ENCODE assay signal across 18 cellular contexts in the genomic region with DNA sequence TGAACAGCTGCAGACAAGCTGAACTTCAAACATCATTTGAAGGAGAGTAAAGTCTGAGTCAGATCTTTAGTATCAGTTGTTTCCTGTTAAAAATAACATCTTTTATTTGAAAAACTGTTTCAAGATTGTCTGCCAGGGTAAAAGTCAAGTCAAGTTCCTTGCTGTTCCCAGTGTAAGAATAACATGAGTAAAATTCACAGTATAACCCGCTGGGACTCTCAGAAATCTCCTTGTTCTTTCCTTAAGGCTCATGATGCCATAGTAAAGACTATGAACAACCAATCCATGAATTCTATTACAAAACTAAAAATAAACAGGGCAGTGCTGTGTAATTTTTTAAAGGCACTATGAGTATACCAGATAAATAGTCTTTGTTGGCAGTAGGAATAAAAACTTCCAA.
A peak's percentile ranks its signal among the peaks of the same experiment; 100 is the strongest.
DNase-seq lines count a peak whose midpoint lies in the region; ATAC-seq, FAIRE-seq and TF ChIP-seq lines count a peak whose summit lies in the region.
"Had no signal": no experiment of that assay in that cellular context is flagged by ENCODE, and none has a peak within 500 bp of the region (broad histone marks: within the 10 kb centered on the region; RNA-seq: fewer than 3 reads in every experiment).

No MANE protein-coding gene starts in this region.

- H3K27me3 Mint-ChIP-seq in astrocyte (ENCODE audit: low read depth, unreplicated experiment), result no peaks in the 10 kb centered on the region
- peaks cover 14% of the 10 kb centered on the region for H3K27me3 Mint-ChIP-seq in neural progenitor cell (ENCODE audit: insufficient read depth, low read depth)
- H3K27me3 Mint-ChIP-seq in activated T-helper 17 cell treated with anti-CD3 and anti-CD28 coated beads, Interleukin-2, amount 50 U/mL, for 72 hours, result peaks cover 20% of the 10 kb centered on the region

- WGBS in body of pancreas, 2 donors, result 67 to 74% methylated on average over 1 of the region's 1 CpG

- no peaks in the 10 kb centered on the region for H3K36me3 Mint-ChIP-seq in astrocyte (ENCODE audit: low read depth, unreplicated experiment)
- no peaks in the 10 kb centered on the region for H3K36me3 Mint-ChIP-seq in neural progenitor cell
- H3K36me3 Mint-ChIP-seq in activated T-helper 17 cell treated with anti-CD3 and anti-CD28 coated beads, Interleukin-2, amount 50 U/mL, for 72 hours (ENCODE audit: low read depth), result no peaks in the 10 kb centered on the region

- H3K4me1 Mint-ChIP-seq in astrocyte (ENCODE audit: low read depth, unreplicated experiment) (peaks cover 2% of the 10 kb centered on the region), neural progenitor cell (peaks cover 27% of the 10 kb centered on the region)
- no peaks in the 10 kb centered on the region for H3K4me1 Mint-ChIP-seq in activated T-helper 17 cell treated with anti-CD3 and anti-CD28 coated beads, Interleukin-2, amount 50 U/mL, for 72 hours

- no peak overlapping the region for H3K27ac ChIP-seq in astrocyte (ENCODE audit: low read depth, low read length)
- H3K27ac ChIP-seq in neural progenitor cell, result no peak overlapping the region
- peak overlapping the region; percentile 40 to 44 for H3K27ac ChIP-seq in thoracic aorta
- H3K27ac ChIP-seq in body of pancreas, result no peak overlapping the region
- H3K27ac ChIP-seq: C4-2B, GM23248 had no signal

- DNase-seq in astrocyte (ENCODE audit: low read depth) (peak; percentile 7), fibroblast of peridontal ligament (ENCODE audit: extremely low read depth) (peak; percentile 90), neural progenitor cell (ENCODE audit: low spot score) (no peak), thoracic aorta (ENCODE audit: low spot score) (no peak), body of pancreas (no peak)
- DNase-seq: ACHN, AML-193, DND-41, GM23248, NCI-H1105, NCI-H2081 treated with DMSO at 0.1 percent for 48 hours had no signal

- no peak for ATAC-seq in thoracic aorta (ENCODE audit: insufficient number of reproducible peaks, low FRiP score, low read depth)
- no peak for ATAC-seq in body of pancreas
- ATAC-seq in GM19452 (IDR thresholded peaks at IDR 0.05; ENCODE audit: unreplicated experiment), result no peak
- ATAC-seq in activated T-helper 17 cell treated with anti-CD3 and anti-CD28 coated beads, Interleukin-2, amount 50 U/mL, for 72 hours (replicated peaks), result no peak
- no peak for ATAC-seq in GM18909 (IDR thresholded peaks at IDR 0.05; ENCODE audit: poor library complexity, unreplicated experiment)
- ATAC-seq: Panc1 had no signal

- no peaks in the 10 kb centered on the region for H3K9me3 Mint-ChIP-seq in astrocyte (ENCODE audit: unreplicated experiment)
- peaks cover 2% of the 10 kb centered on the region for H3K9me3 Mint-ChIP-seq in neural progenitor cell
- H3K9me3 Mint-ChIP-seq in activated T-helper 17 cell treated with anti-CD3 and anti-CD28 coated beads, Interleukin-2, amount 50 U/mL, for 72 hours, result peaks cover 4% of the 10 kb centered on the region

- intact Hi-C loops in body of pancreas (cut with DNase I), result no loop called here

- no peak overlapping the region for H3K27ac Mint-ChIP-seq in astrocyte (ENCODE audit: unreplicated experiment)
- H3K27ac Mint-ChIP-seq in neural progenitor cell, result no peak overlapping the region
- H3K27ac Mint-ChIP-seq in activated T-helper 17 cell treated with anti-CD3 and anti-CD28 coated beads, Interleukin-2, amount 50 U/mL, for 72 hours, result no peak overlapping the region

- H3K79me2 ChIP-seq in astrocyte (ENCODE audit: insufficient read depth, low read length) (no peaks in the 10 kb centered on the region), neural progenitor cell (ENCODE audit: low read depth) (no peaks in the 10 kb centered on the region)

- H3K9me3 ChIP-seq in astrocyte (ENCODE audit: insufficient read depth, low read depth, low read length) (no peaks in the 10 kb centered on the region), neural progenitor cell (ENCODE audit: low read depth) (no peaks in the 10 kb centered on the region), thoracic aorta (no peaks in the 10 kb centered on the region), body of pancreas (no peaks in the 10 kb centered on the region)
- H3K9me3 ChIP-seq: HAP-1 had no signal

- H3K36me3 ChIP-seq in astrocyte (ENCODE audit: insufficient read depth, low read length) (no peaks in the 10 kb centered on the region), neural progenitor cell (no peaks in the 10 kb centered on the region), thoracic aorta (no peaks in the 10 kb centered on the region), body of pancreas (replicated peaks in 1 of 2; ENCODE audit: insufficient read depth in 1 of 2, low read depth in 2 of 2) (no peaks in the 10 kb centered on the region)
- H3K36me3 ChIP-seq: HAP-1 had no signal

- H3K4me1 ChIP-seq in astrocyte (ENCODE audit: insufficient read depth, low read length), result no peaks in the 10 kb centered on the region
- peaks cover 33% of the 10 kb centered on the region for H3K4me1 ChIP-seq in neural progenitor cell
- peaks cover 0 to 7% of the 10 kb centered on the region in 2 donors for H3K4me1 ChIP-seq in thoracic aorta (ENCODE audit: control insufficient read depth in 1 of 2, low read depth in 2 of 2)
- no peaks in the 10 kb centered on the region for H3K4me1 ChIP-seq in body of pancreas
- H3K4me1 ChIP-seq: HAP-1 had no signal

- H3K4me3 Mint-ChIP-seq in astrocyte (ENCODE audit: unreplicated experiment) (no peak overlapping the region), neural progenitor cell (no peak overlapping the region)
- no peak overlapping the region for H3K4me3 Mint-ChIP-seq in activated T-helper 17 cell treated with anti-CD3 and anti-CD28 coated beads, Interleukin-2, amount 50 U/mL, for 72 hours

- H3F3A ChIP-seq in neural progenitor cell (ENCODE audit: low read depth), result peaks cover 20% of the 10 kb centered on the region

- TF ChIP-seq CTCF in astrocyte (IDR thresholded peaks at IDR 0.05; ENCODE audit: insufficient read depth, low read depth, low read length) (no peak), neural progenitor cell (IDR thresholded peaks at IDR 0.05) (no peak), thoracic aorta (IDR thresholded peaks at IDR 0.05) (no peak), body of pancreas (IDR thresholded peaks at IDR 0.05) (no peak)

- no peak for TF ChIP-seq POLR2A in body of pancreas (IDR thresholded peaks at IDR 0.05)

- H3K4me2 ChIP-seq in astrocyte (ENCODE audit: low read length) (no peak overlapping the region), neural progenitor cell (peak overlapping the region; percentile 61)

- no peaks in the 10 kb centered on the region for H4K20me1 ChIP-seq in astrocyte (ENCODE audit: insufficient read depth, low read length)
- H4K20me1 ChIP-seq in neural progenitor cell (ENCODE audit: low read depth), result peaks cover 3% of the 10 kb centered on the region

- H3K4me3 ChIP-seq in astrocyte (ENCODE audit: insufficient read depth, low read depth, low read length), result no peak overlapping the region
- no peak overlapping the region for H3K4me3 ChIP-seq in neural progenitor cell
- H3K4me3 ChIP-seq in thoracic aorta, result no peak overlapping the region
- H3K4me3 ChIP-seq in body of pancreas, result no peak overlapping the region
- H3K4me3 ChIP-seq: GM23248, HAP-1 had no signal

- FAIRE-seq in astrocyte (lab: Jason Lieb, UNC), result peak; percentile 58
- FAIRE-seq: G401.6 had no signal

- H3K27me3 ChIP-seq in astrocyte (ENCODE audit: insufficient read depth, low read length) (peaks cover 2% of the 10 kb centered on the region), neural progenitor cell (no peaks in the 10 kb centered on the region), thoracic aorta (replicated peaks; ENCODE audit: insufficient read depth) (no peaks in the 10 kb centered on the region), body of pancreas (no peaks in the 10 kb centered on the region)

- H2AFZ ChIP-seq in astrocyte (ENCODE audit: low read depth, low read length) (no peak overlapping the region), neural progenitor cell (replicated peaks) (no peak overlapping the region)
- H2AFZ ChIP-seq: GM23248 had no signal

- H3K9ac ChIP-seq in astrocyte (ENCODE audit: low read length) (no peak overlapping the region), neural progenitor cell (no peak overlapping the region)
- H3K9ac ChIP-seq: GM23248 had no signal

Comparison
In these comparisons a context has a peak if more than half of its experiments do, and no peak if none do; other contexts are left out.
1. DNase-seq: peak in astrocyte (single experiment) and fibroblast of peridontal ligament (single experiment); none in neural progenitor cell (single experiment), thoracic aorta (single experiment) and body of pancreas (0 of 4).
2. H3K27ac ChIP-seq: peak in thoracic aorta (2 of 2); none in astrocyte (single experiment), neural progenitor cell (single experiment) and body of pancreas (0 of 4).